In genomic region chr9:128099932-128100491, GRCh38 we compare ENCODE assay signal across 2 cellular contexts.
TF ChIP-seq lines count a peak whose summit lies in the region.

No MANE protein-coding gene starts in this region.

TF ChIP-seq in IMR-90, 13 proteins besides CTCF, POLR2A, EP300 and RAD21:
- TF ChIP-seq CEBPB (IDR thresholded peaks at IDR 0.05; ENCODE audit: low read depth, low read length) (no peak), RFX5 (IDR thresholded peaks at IDR 0.05; ENCODE audit: low read depth, low read length) (no peak), CHD1 (IDR thresholded peaks at IDR 0.05; ENCODE audit: low read depth, low read length) (no peak), FOS (IDR thresholded peaks at IDR 0.05; ENCODE audit: low read depth, low read length) (no peak), NFE2L2 (IDR thresholded peaks at IDR 0.05; ENCODE audit: low read depth, low read length) (no peak)

TF ChIP-seq in HepG2, 621 proteins besides CTCF, POLR2A, EP300 and RAD21:
- TF ChIP-seq NR1H2 (CRISPR knock-in tag; IDR thresholded peaks at IDR 0.05; ENCODE audit: borderline replicate concordance, low read depth) (no peak), KDM5A (IDR thresholded peaks at IDR 0.05; ENCODE audit: borderline replicate concordance, low read length) (no peak), ZNF577 (CRISPR knock-in tag; IDR thresholded peaks at IDR 0.05; ENCODE audit: borderline replicate concordance, low read depth) (no peak), HOXA3 (CRISPR knock-in tag; IDR thresholded peaks at IDR 0.05) (no peak), MATR3 (CRISPR knock-in tag; IDR thresholded peaks at IDR 0.05) (no peak), CEBPZ (IDR thresholded peaks at IDR 0.05; ENCODE audit: low read length) (no peak), SCMH1 (CRISPR knock-in tag; IDR thresholded peaks at IDR 0.05; ENCODE audit: borderline replicate concordance) (no peak), KLF6 (CRISPR knock-in tag; IDR thresholded peaks at IDR 0.05) (no peak), ZNF446 (CRISPR knock-in tag; IDR thresholded peaks at IDR 0.05) (no peak), FOXO1 (CRISPR knock-in tag; IDR thresholded peaks at IDR 0.05) (no peak), DMAP1 (CRISPR knock-in tag; IDR thresholded peaks at IDR 0.05) (no peak), ZNF850 (CRISPR knock-in tag; conservative IDR thresholded peaks at IDR 0.05) (no peak), PAXIP1 (CRISPR knock-in tag; conservative IDR thresholded peaks at IDR 0.05) (no peak)
